Comparison of ENCODE assay signal across 13 cellular contexts in genomic region chr16:31537362-31537921, GRCh38. TPM values are rescaled to one million over a fixed set of nuclear protein-coding genes. Genes with fewer than 3 reads are reported as not detected.
A peak's percentile ranks its signal among the peaks of the same experiment; 100 is the strongest.
DNase-seq lines count a peak whose midpoint lies in the region; ATAC-seq, FAIRE-seq and TF ChIP-seq lines count a peak whose summit lies in the region.
"Had no signal": no experiment of that assay in that cellular context is flagged by ENCODE, and none has a peak within 500 bp of the region (broad histone marks: within the 10 kb centered on the region; RNA-seq: fewer than 3 reads in every experiment).

No MANE protein-coding gene starts in this region.

- H3K4me3 Mint-ChIP-seq in H9: peak overlapping the region in 1 of 2 experiments; percentile 44; a peak in 2 of 5 replicates
- H3K4me3 Mint-ChIP-seq in immature natural killer cell: peak overlapping the region in 4 of 5 donors; percentile 8 to 60 (median 41)

- H3K56ac ChIP-seq in H9 (ENCODE audit: insufficient read length, low read depth, low read length): no peak overlapping the region

- intact Hi-C loops in body of pancreas (cut with DNase I): no loop called here
- intact Hi-C loops in sigmoid colon (cut with DNase I): no loop called here

- H3K18ac ChIP-seq in H9 (ENCODE audit: insufficient read length, low read depth, low read length): no peak overlapping the region

- no peak overlapping the region for H2BK120ac ChIP-seq in H9 (ENCODE audit: low read depth, low read length, poor library complexity, severe bottlenecking)

- no peaks in the 10 kb centered on the region for H3K4me1 ChIP-seq in H9 (ENCODE audit: insufficient read depth, low read length)
- peaks cover 6% of the 10 kb centered on the region for H3K4me1 ChIP-seq in body of pancreas
- H3K4me1 ChIP-seq in sigmoid colon: peaks cover 0 to 9% (median 7%) of the 10 kb centered on the region in 4 donors
- no peaks in the 10 kb centered on the region for H3K4me1 ChIP-seq in Karpas-422 (ENCODE audit: low read length)

- H3K27ac ChIP-seq in H9 (ENCODE audit: insufficient read length, low read depth, low read length) (no peak overlapping the region), body of pancreas (peak overlapping the region; percentile 23 to 63 (median 52)), sigmoid colon (no peak overlapping the region), Karpas-422 (ENCODE audit: low read length) (no peak overlapping the region)
- H3K27ac ChIP-seq: KMS-11 had no signal

- H2AK5ac ChIP-seq in H9 (ENCODE audit: insufficient read length, low read length): no peak overlapping the region

- DNase-seq in H9 (peak; percentile 34), body of pancreas (peak; percentile 2 to 33 (median 14)), immature natural killer cell (no peak), sigmoid colon (no peak), HTR-8/SVneo (ENCODE audit: insufficient read length, low spot score) (no peak), DMS79 treated with DMSO at 0.1 percent for 48 hours (lab: John Stamatoyannopoulos, UW) (no peak), NCI-H345 (lab: John Stamatoyannopoulos, UW) (no peak), Karpas-422 (no peak)
- DNase-seq: amniotic stem cell; EL; NK-92 treated with Interleukin-12 subunit alpha and Interleukin-12 subunit beta, amount 100 ng/mL, for 24 hours had no signal

- H2BK12ac ChIP-seq in H9 (ENCODE audit: insufficient read length, low read depth, low read length): no peak overlapping the region

- no peaks in the 10 kb centered on the region for H3K36me3 ChIP-seq in body of pancreas (replicated peaks in 1 of 2; ENCODE audit: insufficient read depth in 1 of 2, low read depth in 2 of 2)
- no peaks in the 10 kb centered on the region for H3K36me3 ChIP-seq in sigmoid colon
- H3K36me3 ChIP-seq in Karpas-422 (ENCODE audit: insufficient read depth, low read length): no peaks in the 10 kb centered on the region

- H4K20me1 ChIP-seq in H9 (ENCODE audit: control insufficient read depth, insufficient read depth, insufficient read length) (no peaks in the 10 kb centered on the region), Karpas-422 (ENCODE audit: insufficient read depth, low read depth, low read length) (no peaks in the 10 kb centered on the region)

- H3K79me2 ChIP-seq in H9 (ENCODE audit: insufficient read depth, low read length) (no peaks in the 10 kb centered on the region), Karpas-422 (ENCODE audit: low read length) (no peaks in the 10 kb centered on the region)

- H3K36me3 Mint-ChIP-seq in H9 (ENCODE audit: insufficient read depth in 1 of 3, low read depth in 3 of 3) (peaks cover 3 to 19% (median 12%) of the 10 kb centered on the region in 3 experiments), immature natural killer cell (peaks cover 0 to 5% (median 4%) of the 10 kb centered on the region in 3 donors)

- no peak overlapping the region for H2BK5ac ChIP-seq in H9 (ENCODE audit: insufficient read length, low read length)

- no peaks in the 10 kb centered on the region for H3K79me1 ChIP-seq in H9 (ENCODE audit: insufficient read depth, low read depth, low read length, poor library complexity, severe bottlenecking)

- H4K5ac ChIP-seq in H9 (ENCODE audit: insufficient read length, low read depth, low read length): no peak overlapping the region

- no peak overlapping the region for H3K4ac ChIP-seq in H9 (ENCODE audit: low read depth, low read length)

- H3T11ph ChIP-seq in H9 (ENCODE audit: low read length): no peak overlapping the region

- no peak overlapping the region for H4K91ac ChIP-seq in H9 (ENCODE audit: insufficient read length, low read depth, low read length)

- H3K23me2 ChIP-seq in H9 (ENCODE audit: insufficient read length, low read depth, low read length, poor library complexity, severe bottlenecking): peaks cover 9% of the 10 kb centered on the region

- H3K27ac Mint-ChIP-seq in H9 (no peak overlapping the region), immature natural killer cell (no peak overlapping the region)

- no peak overlapping the region for H3K9ac ChIP-seq in H9 (ENCODE audit: extremely low read depth, insufficient read length, low read length)
- no peak overlapping the region for H3K9ac ChIP-seq in Karpas-422 (ENCODE audit: low read length)
- H3K9ac ChIP-seq: KMS-11 had no signal

- no peak overlapping the region for H2BK15ac ChIP-seq in H9 (ENCODE audit: low read depth, low read length)

- H3K4me2 ChIP-seq in H9 (ENCODE audit: insufficient read depth, insufficient read length, low read length) (no peak overlapping the region), Karpas-422 (ENCODE audit: low read depth, low read length, poor library complexity, severe bottlenecking) (no peak overlapping the region)
- H3K4me2 ChIP-seq: KMS-11 had no signal

- no peak overlapping the region; the same call in 1 of the 2 replicates for H3K14ac ChIP-seq in H9 (ENCODE audit: insufficient read depth, low read length)

- no peak overlapping the region for H3K23ac ChIP-seq in H9 (ENCODE audit: insufficient read length, low read depth, low read length)

- TF ChIP-seq POLR2A in body of pancreas (IDR thresholded peaks at IDR 0.05) (peak in 2 of 3 donors; percentile 32 to 48), sigmoid colon (IDR thresholded peaks at IDR 0.05) (no peak)

- no peak overlapping the region for H4K8ac ChIP-seq in H9 (replicated peaks; ENCODE audit: insufficient read length, low read depth, low read length)

- FAIRE-seq in HTR-8/SVneo (lab: Jason Lieb, UNC): no peak

- ATAC-seq in body of pancreas: peak; percentile 60

- TF ChIP-seq EP300 in sigmoid colon (IDR thresholded peaks at IDR 0.05): no peak

- H3K27me3 ChIP-seq in H9 (ENCODE audit: insufficient read depth, low read length): no peaks in the 10 kb centered on the region
- H3K27me3 ChIP-seq in body of pancreas: peaks cover 0 to 9% of the 10 kb centered on the region in 2 donors
- H3K27me3 ChIP-seq in sigmoid colon: peaks cover 8 to 59% (median 24%) of the 10 kb centered on the region in 3 donors
- no peaks in the 10 kb centered on the region for H3K27me3 ChIP-seq in Karpas-422 (ENCODE audit: low read length)

- no peak overlapping the region for H2BK20ac ChIP-seq in H9 (ENCODE audit: low read depth, low read length, poor library complexity, severe bottlenecking)

- no CpG with 5 or more reads among the region's 54 CpGs for WGBS in H9 (ENCODE audit: extremely low coverage, insufficient read length, low lambda C conversion rate)
- WGBS in body of pancreas, 2 donors: 4% methylated on average over 8 to 53 of the region's 54 CpGs
- WGBS in sigmoid colon, 2 donors: 10 to 13% methylated on average over 54 of the region's 54 CpGs

- TF ChIP-seq CTCF in H9 (conservative IDR thresholded peaks at IDR 0.05): no peak
- TF ChIP-seq CTCF in body of pancreas (IDR thresholded peaks at IDR 0.05): no peak
- TF ChIP-seq CTCF in sigmoid colon (IDR thresholded peaks at IDR 0.05): no peak

- H3K4me1 Mint-ChIP-seq in H9: no peaks in the 10 kb centered on the region
- peaks cover 0 to 5% of the 10 kb centered on the region in 2 donors for H3K4me1 Mint-ChIP-seq in immature natural killer cell

- H3K9me3 Mint-ChIP-seq in H9: peaks cover 45 to 47% of the 10 kb centered on the region in 2 experiments
- peaks cover 0 to 15% (median 4%) of the 10 kb centered on the region in 6 donors for H3K9me3 Mint-ChIP-seq in immature natural killer cell

- peak overlapping the region in 1 of 2 donors; percentile 4 for H3K4me3 ChIP-seq in body of pancreas
- H3K4me3 ChIP-seq in sigmoid colon: peak overlapping the region in 3 of 4 donors; percentile 9 to 45 (median 37)
- no peak overlapping the region for H3K4me3 ChIP-seq in Karpas-422 (ENCODE audit: low read length)

- H3K27me3 Mint-ChIP-seq in H9 (ENCODE audit: low read depth): peaks cover 9% of the 10 kb centered on the region
- H3K27me3 Mint-ChIP-seq in immature natural killer cell (ENCODE audit: low read depth in 3 of 3): peaks cover 9 to 41% (median 22%) of the 10 kb centered on the region in 3 donors

- H2AFZ ChIP-seq in H9 (ENCODE audit: low read length) (no peak overlapping the region), Karpas-422 (ENCODE audit: low read length) (no peak overlapping the region)

- H3K9me3 ChIP-seq in H9 (ENCODE audit: control insufficient read depth, low read depth, low read length) (peaks cover 5% of the 10 kb centered on the region), body of pancreas (peaks cover 0 to 10% (median 0%) of the 10 kb centered on the region in 3 donors), sigmoid colon (peaks cover 0 to under 1% (median 0%) of the 10 kb centered on the region in 4 donors), Karpas-422 (ENCODE audit: low read length) (no peaks in the 10 kb centered on the region)

- H3K9me2 ChIP-seq in Karpas-422 (replicated peaks; ENCODE audit: insufficient read depth, low read length): no peaks in the 10 kb centered on the region

RNA-seq across cellular contexts. Expression of gene AHSP, which starts 9.7 kb away (rescaled TPM):
- total RNA-seq in H9 (2021): 1.6 TPM in 1 of 2 replicates, not detected in the other
- total RNA-seq in body of pancreas: not detected
- polyA plus RNA-seq in immature natural killer cell: 1 to 10 TPM in 1 of 3 donors, not detected in 2; 1.8 TPM
- not detected for total RNA-seq in sigmoid colon
- not detected for polyA plus RNA-seq in sigmoid colon
- total RNA-seq in Karpas-422 (2014; rRNA removed; shearing (Covaris generic); ENCODE audit: low replicate concordance): not detected in 2 replicates
- polyA plus RNA-seq: urinary bladder had no signal

RNA-seq across cellular contexts. Expression of gene RUSF1, which starts 29.3 kb away (rescaled TPM):
- total RNA-seq in H9 (2021): 33.4 and 33.6 TPM in 2 replicates
- total RNA-seq in body of pancreas: 10 to 100 TPM; 72.9 to 77.5 TPM
- polyA plus RNA-seq in immature natural killer cell: 10 to 100 TPM; 18.5 to 24.3 (median 19.6) TPM
- 10 to 100 TPM; 31.6 to 67.0 (median 37.2) TPM for total RNA-seq in sigmoid colon
- 10 to 100 TPM in 2 of 3 donors, 1 to 10 TPM in 1; 7.9 to 64.0 (median 12.6) TPM for polyA plus RNA-seq in sigmoid colon
- total RNA-seq in Karpas-422 (2014; rRNA removed; shearing (Covaris generic); ENCODE audit: low replicate concordance): 30.5 and 59.5 TPM in 2 replicates

RNA-seq across cellular contexts. Expression of gene SLC5A2, which starts 54.5 kb away (rescaled TPM):
- total RNA-seq in H9 (2021) (0.52 and 1.3 TPM in 2 replicates), body of pancreas (under 1 TPM in 1 of 2 donors, not detected in 1; 0.26 TPM), sigmoid colon (1 to 10 TPM in 1 of 4 donors, under 1 TPM in 3; 0.49 to 1.1 (median 0.70) TPM)
- polyA plus RNA-seq in immature natural killer cell (1 to 10 TPM in 1 of 3 donors, under 1 TPM in 1, not detected in 1; 0.72 to 1.9 TPM), sigmoid colon (1 to 10 TPM in 2 of 3 donors, under 1 TPM in 1; 0.60 to 1.9 (median 1.2) TPM)
- total RNA-seq in Karpas-422 (2014; rRNA removed; shearing (Covaris generic); ENCODE audit: low replicate concordance): not detected in 2 replicates

Comparison
In these comparisons a context has a peak if more than half of its experiments do, and no peak if none do; other contexts are left out.
1. DNase-seq: peak in H9 (single experiment) and body of pancreas (4 of 4); none in immature natural killer cell (0 of 3), sigmoid colon (single experiment), HTR-8/SVneo (single experiment), DMS79 treated with DMSO at 0.1 percent for 48 hours (single experiment), NCI-H345 (single experiment) and Karpas-422 (single experiment).
2. H3K27ac ChIP-seq: peak in body of pancreas (4 of 4); none in H9 (single experiment), sigmoid colon (0 of 4) and Karpas-422 (single experiment).
3. POLR2A ChIP-seq: peak in body of pancreas (2 of 3); none in sigmoid colon (0 of 2).